8 cellular contexts compared by ENCODE assay signal in the genomic region with DNA sequence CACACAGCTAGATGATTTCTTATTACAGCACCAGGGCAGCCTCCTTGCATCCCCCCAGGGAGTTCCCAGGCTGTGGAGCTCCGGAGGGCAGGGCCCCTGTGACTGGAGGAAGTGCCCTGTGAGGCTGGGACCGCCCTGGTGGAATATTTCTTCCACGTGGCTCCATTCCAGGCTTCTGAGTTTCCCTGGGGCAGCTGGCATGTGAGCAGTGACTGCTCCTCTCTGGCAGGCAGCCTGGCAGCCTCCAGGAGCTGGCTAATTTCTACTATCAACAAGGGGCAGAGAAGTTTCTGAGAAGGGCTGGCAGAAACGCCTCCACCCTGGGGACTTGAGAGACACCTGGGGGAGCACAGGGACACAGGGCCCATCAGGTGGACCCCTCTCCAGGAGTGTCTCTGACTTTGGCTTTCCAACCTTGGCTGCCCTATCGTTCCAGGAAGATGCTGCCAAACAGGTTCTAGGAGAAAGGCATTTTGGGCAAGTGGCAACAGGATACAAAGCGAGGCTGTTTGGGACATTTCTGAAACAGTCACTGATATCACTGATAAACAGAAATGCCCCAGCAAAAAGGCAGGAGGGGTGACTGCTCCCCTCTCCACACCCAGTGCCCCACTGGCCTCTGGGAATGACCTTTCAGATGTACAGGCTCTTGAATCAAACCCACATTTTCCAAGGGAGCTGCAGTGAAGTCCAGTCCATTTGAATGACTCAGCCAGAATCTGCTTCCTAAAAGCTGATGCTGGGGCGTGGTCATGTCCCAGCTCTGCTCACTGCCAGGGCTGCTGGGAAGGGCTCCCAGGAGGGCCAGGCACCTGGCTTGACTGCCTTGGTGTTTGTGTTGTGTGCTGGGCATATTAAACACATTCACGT. TPM values are rescaled to one million over a fixed set of nuclear protein-coding genes. Genes with fewer than 3 reads are reported as not detected.
DNase-seq lines count a peak whose midpoint lies in the region; ATAC-seq and TF ChIP-seq lines count a peak whose summit lies in the region.

No MANE protein-coding gene starts in this region.

- no peaks in the 10 kb centered on the region for H3K9me3 ChIP-seq in RWPE2 (ENCODE audit: severe bottlenecking)
- no peaks in the 10 kb centered on the region for H3K9me3 ChIP-seq in parathyroid adenoma (ENCODE audit: control insufficient read depth, low read length)

- H3K36me3 ChIP-seq in RWPE2 (ENCODE audit: low read depth) (peaks cover 43% of the 10 kb centered on the region), parathyroid adenoma (ENCODE audit: control insufficient read depth, insufficient read depth, low read length) (no peaks in the 10 kb centered on the region)

- H3K4me1 ChIP-seq in RWPE2 (ENCODE audit: insufficient read depth, poor library complexity, severe bottlenecking) (peaks cover 92% of the 10 kb centered on the region), parathyroid adenoma (peaks cover 41% of the 10 kb centered on the region)

- peak overlapping the region; percentile 50 for H3K9ac ChIP-seq in parathyroid adenoma

- H3K4me3 ChIP-seq in RWPE2 (ENCODE audit: severe bottlenecking) (no peak overlapping the region), fibroblast of pulmonary artery (replicated peaks; ENCODE audit: low read depth, low read length) (no peak overlapping the region), parathyroid adenoma (ENCODE audit: low read depth, low read length) (no peak overlapping the region)

- TF ChIP-seq CTCF in RWPE2 (IDR thresholded peaks at IDR 0.05; ENCODE audit: poor library complexity, severe bottlenecking) (no peak), fibroblast of pulmonary artery (IDR thresholded peaks at IDR 0.05; ENCODE audit: low read length, missing control alignments) (no peak), parathyroid adenoma (IDR thresholded peaks at IDR 0.05) (no peak)

- H3K4me2 ChIP-seq in parathyroid adenoma (ENCODE audit: low read length): peak overlapping the region; percentile 61

- peak; percentile 96 for DNase-seq in H4 (ENCODE audit: low spot score)
- DNase-seq in RWPE2 (ENCODE audit: low spot score): peak; percentile 96
- peak; percentile 93 for DNase-seq in fibroblast of pulmonary artery (ENCODE audit: low read depth)
- no peak for DNase-seq in retina
- no peak for DNase-seq in GF-D8 (lab: John Stamatoyannopoulos, UW)

- H3K27me3 ChIP-seq in RWPE2 (ENCODE audit: insufficient read depth, poor library complexity, severe bottlenecking) (no peaks in the 10 kb centered on the region), parathyroid adenoma (ENCODE audit: control insufficient read depth, insufficient read depth, low read length) (no peaks in the 10 kb centered on the region)

- peaks cover 18% of the 10 kb centered on the region for H3K79me2 ChIP-seq in parathyroid adenoma

- peak overlapping the region; percentile 98 for H3K27ac ChIP-seq in RWPE2 (ENCODE audit: poor library complexity, severe bottlenecking)
- peak overlapping the region; percentile 98 for H3K27ac ChIP-seq in parathyroid adenoma

- peak overlapping the region; percentile 68 for H2AFZ ChIP-seq in parathyroid adenoma

- ATAC-seq in RWPE2 (ENCODE audit: low read depth) (peak; percentile 56), GM21381 (IDR thresholded peaks at IDR 0.05; ENCODE audit: unreplicated experiment) (no peak), GM18498 (IDR thresholded peaks at IDR 0.05; ENCODE audit: unreplicated experiment) (no peak)

RNA-seq across cellular contexts. Expression of a gene that starts 16.1 kb away (rescaled TPM):
- total RNA-seq in H4 (2014; rRNA removed; shearing (Covaris generic)): 30.2 and 31.1 TPM in 2 replicates

RNA-seq across cellular contexts. Expression of a gene that starts 30.4 kb away (rescaled TPM):
- total RNA-seq in H4 (2014; rRNA removed; shearing (Covaris generic)): 62.2 and 69.9 TPM in 2 replicates

Comparison
In these comparisons a context has a peak if more than half of its experiments do, and no peak if none do; other contexts are left out.
1. DNase-seq: peak in H4 (single experiment), RWPE2 (single experiment) and fibroblast of pulmonary artery (single experiment); none in retina (single experiment) and GF-D8 (single experiment).